Comparison of ENCODE assay signal across 1 cellular context in the genomic region with DNA sequence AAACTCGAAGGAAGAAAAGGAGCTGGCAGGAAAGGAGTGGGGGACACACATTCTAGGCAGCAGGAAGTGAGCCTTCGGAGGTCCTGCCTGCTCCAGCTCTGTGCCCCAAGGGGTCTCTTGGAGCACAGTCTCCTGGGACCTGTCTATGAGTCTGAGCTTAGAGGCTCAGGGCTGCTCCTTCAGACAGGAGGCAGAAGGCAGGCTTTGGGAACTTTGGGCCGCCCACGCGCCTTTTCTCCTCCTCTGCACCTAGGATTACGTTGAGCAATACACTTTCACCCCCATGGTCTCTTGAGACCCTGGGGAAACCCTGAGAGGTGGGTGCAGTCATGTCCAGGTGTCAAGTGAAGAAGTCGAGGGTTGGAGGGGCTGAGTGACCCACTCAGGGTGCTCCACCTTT.
TF ChIP-seq lines count a peak whose summit lies in the region.

No MANE protein-coding gene starts in this region.

TF ChIP-seq in HepG2, 621 proteins besides CTCF, POLR2A, EP300 and RAD21:
- TF ChIP-seq GATA4 (IDR thresholded peaks at IDR 0.05; ENCODE audit: borderline replicate concordance, low read depth) = no peak
- TF ChIP-seq KAT8 (CRISPR knock-in tag; IDR thresholded peaks at IDR 0.05) = no peak
- TF ChIP-seq KDM4B (CRISPR knock-in tag; IDR thresholded peaks at IDR 0.05) = no peak
- TF ChIP-seq, protein P1, sequence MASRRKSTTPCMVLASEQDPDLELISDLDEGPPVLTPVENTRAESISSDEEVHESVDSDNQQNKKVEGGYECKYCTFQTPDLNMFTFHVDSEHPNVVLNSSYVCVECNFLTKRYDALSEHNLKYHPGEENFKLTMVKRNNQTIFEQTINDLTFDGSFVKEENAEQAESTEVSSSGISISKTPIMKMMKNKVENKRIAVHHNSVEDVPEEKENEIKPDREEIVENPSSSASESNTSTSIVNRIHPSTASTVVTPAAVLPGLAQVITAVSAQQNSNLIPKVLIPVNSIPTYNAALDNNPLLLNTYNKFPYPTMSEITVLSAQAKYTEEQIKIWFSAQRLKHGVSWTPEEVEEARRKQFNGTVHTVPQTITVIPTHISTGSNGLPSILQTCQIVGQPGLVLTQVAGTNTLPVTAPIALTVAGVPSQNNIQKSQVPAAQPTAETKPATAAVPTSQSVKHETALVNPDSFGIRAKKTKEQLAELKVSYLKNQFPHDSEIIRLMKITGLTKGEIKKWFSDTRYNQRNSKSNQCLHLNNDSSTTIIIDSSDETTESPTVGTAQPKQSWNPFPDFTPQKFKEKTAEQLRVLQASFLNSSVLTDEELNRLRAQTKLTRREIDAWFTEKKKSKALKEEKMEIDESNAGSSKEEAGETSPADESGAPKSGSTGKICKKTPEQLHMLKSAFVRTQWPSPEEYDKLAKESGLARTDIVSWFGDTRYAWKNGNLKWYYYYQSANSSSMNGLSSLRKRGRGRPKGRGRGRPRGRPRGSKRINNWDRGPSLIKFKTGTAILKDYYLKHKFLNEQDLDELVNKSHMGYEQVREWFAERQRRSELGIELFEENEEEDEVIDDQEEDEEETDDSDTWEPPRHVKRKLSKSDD (CRISPR knock-in tag; IDR thresholded peaks at IDR 0.05; ENCODE audit: low read depth) = no peak
- TF ChIP-seq ZNF432 (CRISPR knock-in tag; IDR thresholded peaks at IDR 0.05; ENCODE audit: borderline replicate concordance) = no peak
- no peak for TF ChIP-seq SOX13 (IDR thresholded peaks at IDR 0.05)
- TF ChIP-seq SOX13 (CRISPR knock-in tag; conservative IDR thresholded peaks at IDR 0.05 in 1 of 2, IDR thresholded peaks at IDR 0.05 in 1 of 2) = no peak
- no peak for TF ChIP-seq ZKSCAN8 (CRISPR knock-in tag; IDR thresholded peaks at IDR 0.05; ENCODE audit: borderline replicate concordance)
- TF ChIP-seq, protein P2, sequence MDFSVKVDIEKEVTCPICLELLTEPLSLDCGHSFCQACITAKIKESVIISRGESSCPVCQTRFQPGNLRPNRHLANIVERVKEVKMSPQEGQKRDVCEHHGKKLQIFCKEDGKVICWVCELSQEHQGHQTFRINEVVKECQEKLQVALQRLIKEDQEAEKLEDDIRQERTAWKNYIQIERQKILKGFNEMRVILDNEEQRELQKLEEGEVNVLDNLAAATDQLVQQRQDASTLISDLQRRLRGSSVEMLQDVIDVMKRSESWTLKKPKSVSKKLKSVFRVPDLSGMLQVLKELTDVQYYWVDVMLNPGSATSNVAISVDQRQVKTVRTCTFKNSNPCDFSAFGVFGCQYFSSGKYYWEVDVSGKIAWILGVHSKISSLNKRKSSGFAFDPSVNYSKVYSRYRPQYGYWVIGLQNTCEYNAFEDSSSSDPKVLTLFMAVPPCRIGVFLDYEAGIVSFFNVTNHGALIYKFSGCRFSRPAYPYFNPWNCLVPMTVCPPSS (IDR thresholded peaks at IDR 0.05) = no peak
- TF ChIP-seq SIX4 (CRISPR knock-in tag; IDR thresholded peaks at IDR 0.05) = no peak
TF ChIP-seq in HepG2: peak in this region for 0.
